In the genomic region with DNA sequence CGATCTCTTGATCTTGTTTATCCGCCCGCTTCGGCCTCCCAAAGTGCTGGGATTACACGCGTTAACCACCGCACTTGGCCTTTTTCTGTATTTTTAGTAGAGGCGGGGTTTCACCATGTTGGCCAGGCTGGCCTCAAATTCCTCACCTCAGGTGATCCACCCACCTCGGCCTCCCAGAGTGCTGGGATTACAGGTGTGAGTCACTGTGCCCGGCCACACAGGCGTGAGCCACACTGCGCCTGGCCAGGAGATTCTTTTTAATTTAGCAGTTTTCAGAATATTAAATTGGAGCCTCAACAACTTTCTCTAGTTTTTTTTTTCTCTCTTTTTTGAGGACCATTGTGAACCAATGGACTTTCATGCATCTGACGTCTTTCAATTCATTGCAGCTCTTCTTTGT, we compare ENCODE assay signal across 6 cellular contexts. TPM values are rescaled to one million over a fixed set of nuclear protein-coding genes. Genes with fewer than 3 reads are reported as not detected.
"Had no signal": no experiment of that assay in that cellular context is flagged by ENCODE, and none has a peak within 500 bp of the region (broad histone marks: within the 10 kb centered on the region; RNA-seq: fewer than 3 reads in every experiment).

No MANE protein-coding gene starts in this region.

RNA-seq across cellular contexts. Expression of gene TPRX1, which starts 14.5 kb away (rescaled TPM):
- total RNA-seq: activated CD8-positive, alpha-beta T cell treated with anti-CD3 and anti-CD28 coated beads, Interleukin-2, amount 10 ng/mL, durations not matched to agents 7 days and 5 days; activated naive CD8-positive, alpha-beta T cell treated with anti-CD3 and anti-CD28 coated beads, Interleukin-2, amount 10 ng/mL, durations not matched to agents 7 days and 5 days; adrenal gland; NCI-H460; SJSA1; T-helper 1 cell treated with Interleukin-12 subunit alpha and Interleukin-12 subunit beta and Interleukin-4 antibody, amounts not matched to agents 30 ng/mL and 1 ng/mL, for 36 hours had no signal
- polyA plus RNA-seq: adrenal gland had no signal

RNA-seq across cellular contexts. Expression of gene CRX, which starts 31.9 kb away (rescaled TPM):
- total RNA-seq: activated CD8-positive, alpha-beta T cell treated with anti-CD3 and anti-CD28 coated beads, Interleukin-2, amount 10 ng/mL, durations not matched to agents 7 days and 5 days; adrenal gland; NCI-H460; SJSA1; T-helper 1 cell treated with Interleukin-12 subunit alpha and Interleukin-12 subunit beta and Interleukin-4 antibody, amounts not matched to agents 30 ng/mL and 1 ng/mL, for 36 hours had no signal
